In genomic region chr6:111711989-111712388, GRCh38 we compare ENCODE assay signal across 12 cellular contexts.
A peak's percentile ranks its signal among the peaks of the same experiment; 100 is the strongest.
DNase-seq lines count a peak whose midpoint lies in the region; ATAC-seq and TF ChIP-seq lines count a peak whose summit lies in the region.
"Had no signal": no experiment of that assay in that cellular context is flagged by ENCODE, and none has a peak within 500 bp of the region (broad histone marks: within the 10 kb centered on the region; RNA-seq: fewer than 3 reads in every experiment).

No MANE protein-coding gene starts in this region.

- no peaks in the 10 kb centered on the region for H3K9me3 ChIP-seq in WERI-Rb-1 (ENCODE audit: severe bottlenecking)
- no peaks in the 10 kb centered on the region for H3K9me3 ChIP-seq in esophagus squamous epithelium
- no peaks in the 10 kb centered on the region for H3K9me3 ChIP-seq in gastrocnemius medialis
- H3K9me3 ChIP-seq: pancreas, tibial artery had no signal

- H3K4me1 ChIP-seq in esophagus squamous epithelium (peaks cover 0 to 44% (median 20%) of the 10 kb centered on the region in 3 donors), gastrocnemius medialis (peaks cover 28 to 31% of the 10 kb centered on the region in 2 donors)

- H3K27me3 ChIP-seq in WERI-Rb-1 (ENCODE audit: insufficient read depth, low read depth, severe bottlenecking) (no peaks in the 10 kb centered on the region), esophagus squamous epithelium (peaks cover 0 to 11% (median 0%) of the 10 kb centered on the region in 4 donors), gastrocnemius medialis (no peaks in the 10 kb centered on the region)
- H3K27me3 ChIP-seq: pancreas, tibial artery had no signal

- no peak for TF ChIP-seq POLR2A in esophagus squamous epithelium (IDR thresholded peaks at IDR 0.05)
- no peak for TF ChIP-seq POLR2A in gastrocnemius medialis (IDR thresholded peaks at IDR 0.05)

- no peak for TF ChIP-seq CTCF in WERI-Rb-1 (IDR thresholded peaks at IDR 0.05; ENCODE audit: low read depth, low read length)
- no peak for TF ChIP-seq CTCF in esophagus squamous epithelium (IDR thresholded peaks at IDR 0.05)
- no peak for TF ChIP-seq CTCF in gastrocnemius medialis (IDR thresholded peaks at IDR 0.05 in 4 of 5, conservative IDR thresholded peaks at IDR 0.05 in 1 of 5)

- intact Hi-C loops in esophagus squamous epithelium (cut with DNase I) = loop anchor here (5.0 kb wide), 1 partner anchor 285 kb away; no protein-coding TSS in a partner anchor
- intact Hi-C loops in gastrocnemius medialis (cut with DNase I; ENCODE audit: low total_unique reads) = no loop called here

- in situ Hi-C loops in gastrocnemius medialis (cut with MboI; ENCODE audit: low sequenced_read_pairs in 4 of 4) = loop anchor here in 1 of 4 donors (5.0 kb wide), 1 partner anchor 285 kb away; no protein-coding TSS in a partner anchor

- no peak overlapping the region for H3K4me3 ChIP-seq in WERI-Rb-1 (ENCODE audit: low read depth, low read length)
- no peak overlapping the region for H3K4me3 ChIP-seq in esophagus squamous epithelium
- H3K4me3 ChIP-seq in gastrocnemius medialis = no peak overlapping the region
- H3K4me3 ChIP-seq: pancreas, tibial artery had no signal

- H3K27ac ChIP-seq in WERI-Rb-1 (peak overlapping the region; percentile 75), esophagus squamous epithelium (peak overlapping the region in 3 of 4 donors; percentile 3 to 26 (median 16)), gastrocnemius medialis (peak overlapping the region; percentile 57 to 70 (median 64))
- H3K27ac ChIP-seq: pancreas, tibial artery had no signal

- 73 to 74% methylated on average over 8 to 9 of the region's 9 CpGs for WGBS in esophagus squamous epithelium, 2 donors

- ATAC-seq in gastrocnemius medialis (peak in 1 of 2 donors; percentile 14), left lobe of liver (no peak)

- H3K36me3 ChIP-seq in WERI-Rb-1 (peaks cover 18% of the 10 kb centered on the region), esophagus squamous epithelium (peaks cover 0 to 13% (median 0%) of the 10 kb centered on the region in 3 donors), gastrocnemius medialis (no peaks in the 10 kb centered on the region)
- H3K36me3 ChIP-seq: pancreas, tibial artery had no signal

- peak; percentile 59 for DNase-seq in NCI-H82 (lab: John Stamatoyannopoulos, UW)
- DNase-seq in NCI-H82 treated with DMSO at 0.1 percent for 48 hours (lab: John Stamatoyannopoulos, UW; ENCODE audit: unreplicated experiment) = no peak
- DNase-seq in WERI-Rb-1 = peak; percentile 30
- DNase-seq in esophagus squamous epithelium (lab: John Stamatoyannopoulos, UW) = no peak
- no peak for DNase-seq in gastrocnemius medialis
- DNase-seq in germinal center (ENCODE audit: low spot score) = no peak
- no peak for DNase-seq in left lobe of liver (ENCODE audit: low spot score)
- no peak for DNase-seq in NCI-H2029 (lab: John Stamatoyannopoulos, UW)
- DNase-seq: activated effector memory CD4-positive, alpha-beta T cell treated with Interleukin-2 at 50 U/mL for 16 hours; cortex of kidney; pancreas; tibial artery had no signal

Comparison
In these comparisons a context has a peak if more than half of its experiments do, and no peak if none do; other contexts are left out.
1. DNase-seq: peak in NCI-H82 (single experiment) and WERI-Rb-1 (single experiment); none in NCI-H82 treated with DMSO at 0.1 percent for 48 hours (single experiment), esophagus squamous epithelium (single experiment), gastrocnemius medialis (0 of 2), germinal center (single experiment), left lobe of liver (single experiment) and NCI-H2029 (single experiment).
2. H3K27ac ChIP-seq: peak in every context shown above with its lines; median percentile 75 in WERI-Rb-1; 64 in gastrocnemius medialis; 16 in esophagus squamous epithelium.